Comparison of ENCODE assay signal across 9 cellular contexts in genomic region chr14:61696753-61697318, GRCh38. TPM values are rescaled to one million over a fixed set of nuclear protein-coding genes. Genes with fewer than 3 reads are reported as not detected.
A peak's percentile ranks its signal among the peaks of the same experiment; 100 is the strongest.
DNase-seq lines count a peak whose midpoint lies in the region; ATAC-seq, FAIRE-seq and TF ChIP-seq lines count a peak whose summit lies in the region.
"Had no signal": no experiment of that assay in that cellular context is flagged by ENCODE, and none has a peak within 500 bp of the region (broad histone marks: within the 10 kb centered on the region; RNA-seq: fewer than 3 reads in every experiment).

No MANE protein-coding gene starts in this region.

- H3K4me1 ChIP-seq in GM23248 (ENCODE audit: insufficient read depth) = peaks cover 9% of the 10 kb centered on the region
- peaks cover 36% of the 10 kb centered on the region for H3K4me1 ChIP-seq in SJSA1 (replicated peaks)
- peaks cover 9% of the 10 kb centered on the region for H3K4me1 ChIP-seq in rectal smooth muscle tissue (ENCODE audit: control insufficient read depth, insufficient read depth, low read length)

- H3F3A ChIP-seq in GM23248 (ENCODE audit: insufficient read depth) = peaks cover 68% of the 10 kb centered on the region

- no peaks in the 10 kb centered on the region for H3K9me2 ChIP-seq in GM23248 (ENCODE audit: insufficient read depth)

- peak overlapping the region; percentile 97 for H3K4me2 ChIP-seq in GM23248 (ENCODE audit: unreplicated experiment)

- H3K27me3 ChIP-seq in GM23248 (replicated peaks; ENCODE audit: insufficient read depth) (no peaks in the 10 kb centered on the region), SJSA1 (replicated peaks) (no peaks in the 10 kb centered on the region), rectal smooth muscle tissue (ENCODE audit: control insufficient read depth, insufficient read depth, low read length) (no peaks in the 10 kb centered on the region)

- H2AFZ ChIP-seq in GM23248 = no peak overlapping the region

- ATAC-seq in HG02763 (IDR thresholded peaks at IDR 0.05; ENCODE audit: unreplicated experiment) (no peak), GM19455 (IDR thresholded peaks at IDR 0.05; ENCODE audit: unreplicated experiment) (no peak)

- peaks cover 95% of the 10 kb centered on the region for H3K79me2 ChIP-seq in GM23248 (ENCODE audit: insufficient read depth)

- DNase-seq in GM23248 (peak; percentile 65), SJSA1 (ENCODE audit: low read depth in 1 of 2, low spot score in 2 of 2) (no peak), fibroblast of pulmonary artery (ENCODE audit: low read depth) (peak; percentile 70), amygdala (lab: John Stamatoyannopoulos, UW) (no peak), GM12892 (ENCODE audit: insufficient read length) (no peak)
- DNase-seq: NCI-H187 treated with DMSO at 0.1 percent for 48 hours had no signal

- in situ Hi-C loops in GM23248 (cut with MboI) = loop anchor here (10.0 kb wide), 1 partner anchor 132 kb away; no protein-coding TSS in a partner anchor

- H3K36me3 ChIP-seq in GM23248 (ENCODE audit: low read depth) = peaks cover 44% of the 10 kb centered on the region
- peaks cover 29% of the 10 kb centered on the region for H3K36me3 ChIP-seq in SJSA1
- no peaks in the 10 kb centered on the region for H3K36me3 ChIP-seq in rectal smooth muscle tissue (ENCODE audit: control insufficient read depth, insufficient read depth, low read length)

- H3K9me3 ChIP-seq in GM23248 (ENCODE audit: low read depth) = no peaks in the 10 kb centered on the region
- no peaks in the 10 kb centered on the region for H3K9me3 ChIP-seq in SJSA1 (replicated peaks)

- no peak for TF ChIP-seq POLR2A in GM12892 (IDR thresholded peaks at IDR 0.05; ENCODE audit: low read depth, low read length)

- H3K4me3 ChIP-seq in GM23248 (peak overlapping the region; percentile 99), SJSA1 (peak overlapping the region; percentile 77), fibroblast of pulmonary artery (replicated peaks; ENCODE audit: low read depth, low read length) (peak overlapping the region; percentile 71), rectal smooth muscle tissue (ENCODE audit: low read length) (peak overlapping the region; percentile 75)

- no peak for TF ChIP-seq CTCF in fibroblast of pulmonary artery (IDR thresholded peaks at IDR 0.05; ENCODE audit: low read length, missing control alignments)

- H3K9ac ChIP-seq in GM23248 (peak overlapping the region; percentile 99), rectal smooth muscle tissue (ENCODE audit: low read length) (peak overlapping the region; percentile 95)

- H3K27ac ChIP-seq in GM23248 (peak overlapping the region; percentile 96), SJSA1 (peak overlapping the region; percentile 78; the same call in 1 of the 2 replicates), rectal smooth muscle tissue (ENCODE audit: low read depth, low read length) (no peak overlapping the region)

- WGBS in GM23248 (ENCODE audit: low coverage in 1 of 2, low lambda C conversion rate in 2 of 2, missing lambda C conversion rate in 2 of 2), 2 experiments = 2% methylated on average over 5 of the region's 5 CpGs

- no peak for FAIRE-seq in GM12892 (lab: Jason Lieb, UNC)

- H4K20me1 ChIP-seq in GM23248 (ENCODE audit: insufficient read depth) = 0 out of 2 replicates have a peak, but pooled peaks cover 13% of the 10 kb centered on the region

RNA-seq across cellular contexts. Expression of gene HIF1A, which starts 1.5 kb away (rescaled TPM):
- 1,114 and 1,257 TPM in 2 replicates for total RNA-seq in GM23248 (2014; rRNA removed; shearing (Covaris generic))
- polyA plus RNA-seq in GM23248 (2016; fragmentation: Nextera tagmentation; extraction: Ambion mirVana) = 863 and 907 TPM in 2 replicates
- total RNA-seq in SJSA1 (2014; rRNA removed; shearing (Covaris generic)) = 162 and 227 TPM in 2 replicates
- polyA plus RNA-seq in GM12892 (2012; ENCODE audit: missing spikeins) = 46.9 TPM

Comparison
In these comparisons a context has a peak if more than half of its experiments do, and no peak if none do; other contexts are left out.
1. DNase-seq: peak in GM23248 (single experiment) and fibroblast of pulmonary artery (single experiment); none in SJSA1 (0 of 2), amygdala (0 of 56) and GM12892 (single experiment).
2. Peak in every context shown above with its lines, with median percentiles within 50 percentile points of each other: H3K4me3 ChIP-seq.